Comparison of ENCODE assay signal across 22 cellular contexts in genomic region chr12:49921936-49922335, GRCh38. TPM values are rescaled to one million over a fixed set of nuclear protein-coding genes. Genes with fewer than 3 reads are reported as not detected.
DNase-seq lines count a peak whose midpoint lies in the region; ATAC-seq, FAIRE-seq and TF ChIP-seq lines count a peak whose summit lies in the region.
"Had no signal": no experiment of that assay in that cellular context is flagged by ENCODE, and none has a peak within 500 bp of the region (broad histone marks: within the 10 kb centered on the region; RNA-seq: fewer than 3 reads in every experiment).

No MANE protein-coding gene starts in this region.

- no peaks in the 10 kb centered on the region for H3K36me3 ChIP-seq in heart right ventricle
- H3K36me3 ChIP-seq in bronchial epithelial cell (ENCODE audit: control insufficient read depth, insufficient read depth, low read length) = no peaks in the 10 kb centered on the region

- ATAC-seq in right cardiac atrium (peak in 1 of 2 donors; percentile 8), heart right ventricle (no peak), HG03039 (IDR thresholded peaks at IDR 0.05; ENCODE audit: unreplicated experiment) (no peak)

- H3K27me3 ChIP-seq in right cardiac atrium (ENCODE audit: control insufficient read depth, insufficient read depth) (no peaks in the 10 kb centered on the region), heart right ventricle (peaks cover 0 to 11% (median 0%) of the 10 kb centered on the region in 7 donors), bronchial epithelial cell (ENCODE audit: control insufficient read depth, insufficient read depth, low read length) (no peaks in the 10 kb centered on the region)

- intact Hi-C loops in right cardiac atrium (cut with DNase I) = no loop called here
- intact Hi-C loops in heart right ventricle (cut with DNase I) = no loop called here

- no peak for TF ChIP-seq CTCF in heart right ventricle (IDR thresholded peaks at IDR 0.05)
- TF ChIP-seq CTCF in bronchial epithelial cell (IDR thresholded peaks at IDR 0.05; ENCODE audit: insufficient read depth, low read length, severe bottlenecking) = no peak

- peak; percentile 23 for FAIRE-seq in bronchial epithelial cell (lab: Jason Lieb, UNC)
- FAIRE-seq: GM12891 had no signal

- H3K4me1 ChIP-seq in right cardiac atrium (ENCODE audit: control insufficient read depth, insufficient read depth, low read length) = peaks cover 2% of the 10 kb centered on the region
- peaks cover 0 to 22% (median 5%) of the 10 kb centered on the region in 9 donors for H3K4me1 ChIP-seq in heart right ventricle

- H3K27ac ChIP-seq in right cardiac atrium (ENCODE audit: low read length) (peak overlapping the region; percentile 40), heart right ventricle (peak overlapping the region in 2 of 10 donors; percentile 1 to 47)

- H3K4me3 ChIP-seq in right cardiac atrium (ENCODE audit: low read length) (no peak overlapping the region), heart right ventricle (no peak overlapping the region), bronchial epithelial cell (ENCODE audit: low read depth, low read length) (no peak overlapping the region)

- DNase-seq in right cardiac atrium (no peak), heart right ventricle (no peak), bronchial epithelial cell (ENCODE audit: low read depth) (peak; percentile 28), islet precursor cell (peak; percentile 41), foreskin melanocyte (no peak)
- no peak for DNase-seq in effector CD4-positive, alpha-beta T cell
- DNase-seq: ACHN; AML-193; DMS 273 treated with DMSO at 0.1 percent for 48 hours; GDM1; MV-4-11; NCI-H1417 treated with DMSO at 0.1 percent for 48 hours; NCI-H1930; NCI-H2171; NCI-H446 treated with DMSO at 0.1 percent for 48 hours; NK-92 treated with Interleukin-12 subunit alpha and Interleukin-12 subunit beta, amount 100 ng/mL, for 24 hours; SHP77 had no signal

- no peaks in the 10 kb centered on the region for H3K9me3 ChIP-seq in right cardiac atrium (ENCODE audit: control insufficient read depth, low read length)
- no peaks in the 10 kb centered on the region for H3K9me3 ChIP-seq in heart right ventricle

- 63% methylated on average over 6 of the region's 6 CpGs for WGBS in right cardiac atrium
- 81 to 86% methylated on average over 6 of the region's 6 CpGs for WGBS in heart right ventricle, 2 donors

RNA-seq across cellular contexts. Expression of gene FAIM2, which starts 18.2 kb away (rescaled TPM):
- total RNA-seq in right cardiac atrium (10 to 100 TPM; 10.4 to 31.1 (median 17.4) TPM), heart right ventricle (10 to 100 TPM in 1 of 10 donors, 1 to 10 TPM in 9; 1.2 to 11.3 (median 3.2) TPM), bronchial epithelial cell (0.53 TPM in 1 of 2 replicates, not detected in the other)
- polyA plus RNA-seq in right cardiac atrium (37.4 TPM), heart right ventricle (10 to 100 TPM in 1 of 2 donors, 1 to 10 TPM in 1; 7.8 to 15.0 TPM)
- polyA plus RNA-seq: CD14-positive monocyte had no signal

RNA-seq across cellular contexts. Expression of gene AQP2, which starts 28.6 kb away (rescaled TPM):
- total RNA-seq in right cardiac atrium (1 to 10 TPM in 1 of 4 donors, under 1 TPM in 3; 0.17 to 1.1 (median 0.52) TPM), heart right ventricle (not detected), bronchial epithelial cell (not detected in 2 replicates)
- polyA plus RNA-seq in right cardiac atrium (0.77 TPM), heart right ventricle (under 1 TPM in 1 of 2 donors, not detected in 1; 0.04 TPM)
- total RNA-seq: H4, OCI-LY7 had no signal
- polyA plus RNA-seq: CD14-positive monocyte had no signal

RNA-seq across cellular contexts. Expression of gene AQP5, which starts 39.7 kb away (rescaled TPM):
- total RNA-seq in right cardiac atrium (1 to 10 TPM; 2.0 to 7.0 (median 2.8) TPM), heart right ventricle (1 to 10 TPM in 1 of 10 donors, under 1 TPM in 5, not detected in 4; 0.16 to 1.0 (median 0.48) TPM), bronchial epithelial cell (1.3 and 9.9 TPM in 2 replicates)
- polyA plus RNA-seq in right cardiac atrium (6.7 TPM), heart right ventricle (1 to 10 TPM; 1.1 to 2.6 TPM)
- total RNA-seq: H4, OCI-LY7 had no signal
- polyA plus RNA-seq: CD14-positive monocyte had no signal

RNA-seq across cellular contexts. Expression of gene AQP6, which starts 50.8 kb away (rescaled TPM):
- total RNA-seq in right cardiac atrium (under 1 TPM in 3 of 4 donors, not detected in 1; 0.15 to 0.25 (median 0.17) TPM), heart right ventricle (not detected), bronchial epithelial cell (under 0.01 TPM in 1 of 2 replicates, not detected in the other)
- polyA plus RNA-seq in right cardiac atrium (0.32 TPM), heart right ventricle (under 1 TPM; 0.06 to 0.15 TPM)
- total RNA-seq: OCI-LY7 had no signal
- polyA plus RNA-seq: CD14-positive monocyte had no signal

Comparison
In these comparisons a context has a peak if more than half of its experiments do, and no peak if none do; other contexts are left out.
1. DNase-seq: peak in bronchial epithelial cell (single experiment) and islet precursor cell (single experiment); none in right cardiac atrium (0 of 3), heart right ventricle (0 of 2), effector CD4-positive, alpha-beta T cell (single experiment) and foreskin melanocyte (single experiment).